12 cellular contexts compared by ENCODE assay signal in the genomic region with DNA sequence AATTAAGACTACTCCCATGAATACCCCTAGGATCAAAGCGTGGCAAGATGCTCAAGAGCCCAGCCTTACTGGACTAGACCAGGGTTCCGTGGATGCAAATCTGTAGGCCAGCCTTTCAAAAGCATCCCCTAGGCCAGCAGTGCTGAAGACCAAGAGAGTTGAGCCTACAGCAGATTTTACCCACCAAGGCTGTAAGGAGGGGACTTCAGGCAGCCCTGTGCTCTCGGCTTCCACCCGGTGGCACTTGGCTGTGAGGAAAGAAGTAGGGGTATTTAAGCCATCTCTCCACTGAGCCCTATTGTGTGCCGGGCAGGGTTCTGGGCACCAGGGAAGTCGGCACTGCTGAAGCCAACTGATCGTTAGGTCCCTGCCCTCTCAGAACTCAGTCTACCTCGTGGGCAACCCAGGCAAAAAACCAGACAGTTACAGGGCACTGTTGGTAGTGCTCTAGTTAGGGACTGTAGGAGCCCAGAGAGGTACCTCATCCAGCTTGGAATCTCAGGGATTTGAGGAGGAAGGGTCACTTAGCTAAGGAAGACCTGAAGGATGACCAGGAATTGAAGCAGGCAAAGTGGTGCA. TPM values are rescaled to one million over a fixed set of nuclear protein-coding genes. Genes with fewer than 3 reads are reported as not detected.
A peak's percentile ranks its signal among the peaks of the same experiment; 100 is the strongest.
DNase-seq lines count a peak whose midpoint lies in the region; TF ChIP-seq lines count a peak whose summit lies in the region.
"Had no signal": no experiment of that assay in that cellular context is flagged by ENCODE, and none has a peak within 500 bp of the region (broad histone marks: within the 10 kb centered on the region; RNA-seq: fewer than 3 reads in every experiment).

No MANE protein-coding gene starts in this region.

- H2AFZ ChIP-seq in neural progenitor cell (replicated peaks): no peak overlapping the region

- H3K4me3 Mint-ChIP-seq in activated CD4-positive, alpha-beta T cell treated with anti-CD3 and anti-CD28 coated beads, Interleukin-2, amount 10 ng/mL, durations not matched to agents 7 days and 5 days: no peak overlapping the region
- no peak overlapping the region for H3K4me3 Mint-ChIP-seq in activated CD4-positive, alpha-beta T cell treated with anti-CD3 and anti-CD28 coated beads, Interleukin-2, amount 10 ng/mL, durations not matched to agents 24 days and 14 days
- H3K4me3 Mint-ChIP-seq in neural progenitor cell: no peak overlapping the region

- H3K27ac ChIP-seq in KOPT-K1 (ENCODE audit: low read depth, low read length, poor library complexity, severe bottlenecking) (peak overlapping the region; percentile 92), neural progenitor cell (no peak overlapping the region)
- peak overlapping the region; percentile 98 for H3K27ac ChIP-seq in effector memory CD4-positive, alpha-beta T cell (ENCODE audit: insufficient read depth, low read length, poor library complexity, severe bottlenecking)
- H3K27ac ChIP-seq: brain microvascular endothelial cell, gastroesophageal sphincter had no signal

- H3K4me2 ChIP-seq in neural progenitor cell: no peak overlapping the region
- H3K4me2 ChIP-seq: A549 had no signal

- H3K36me3 ChIP-seq in KOPT-K1 (ENCODE audit: insufficient read depth, low read length): peaks cover 99% of the 10 kb centered on the region
- peaks cover 91% of the 10 kb centered on the region for H3K36me3 ChIP-seq in effector memory CD4-positive, alpha-beta T cell (ENCODE audit: control insufficient read depth, insufficient read depth, low read length)
- no peaks in the 10 kb centered on the region for H3K36me3 ChIP-seq in neural progenitor cell

- H3K79me2 ChIP-seq in neural progenitor cell (ENCODE audit: low read depth): peaks cover 3% of the 10 kb centered on the region

- H3F3A ChIP-seq in neural progenitor cell (ENCODE audit: low read depth): no peaks in the 10 kb centered on the region

- H3K9ac ChIP-seq in neural progenitor cell: no peak overlapping the region

- H3K4me3 ChIP-seq in effector memory CD4-positive, alpha-beta T cell (ENCODE audit: insufficient read depth, low read depth, low read length, poor library complexity, severe bottlenecking): no peak overlapping the region
- H3K4me3 ChIP-seq in neural progenitor cell: no peak overlapping the region
- H3K4me3 ChIP-seq: A549, gastroesophageal sphincter, HAP-1 had no signal

- CTCF ChIA-PET in activated CD4-positive, alpha-beta T cell treated with anti-CD3 and anti-CD28 coated beads, Interleukin-2, amount 10 ng/mL, durations not matched to agents 7 days and 5 days (lab: Charles Lee): interaction anchor here (0.9 to 13.1 kb wide), 21 partner anchors 8 to 133 kb away, joined by 3 to 258 read pairs (median 5); no protein-coding TSS in a partner anchor

- peaks cover 90% of the 10 kb centered on the region for H4K20me1 ChIP-seq in neural progenitor cell (ENCODE audit: low read depth)

- DNase-seq in activated CD4-positive, alpha-beta T cell treated with anti-CD3 and anti-CD28 coated beads, Interleukin-2, amount 10 ng/mL, durations not matched to agents 7 days and 5 days: no peak
- DNase-seq in activated CD4-positive, alpha-beta T cell treated with anti-CD3 and anti-CD28 coated beads, Interleukin-2, amount 10 ng/mL, durations not matched to agents 24 days and 14 days: no peak
- DNase-seq in effector memory CD4-positive, alpha-beta T cell: no peak
- DNase-seq in posterior vena cava (ENCODE audit: low spot score) (peak; percentile 34), neural progenitor cell (ENCODE audit: low spot score) (no peak), NCI-H2171 (lab: John Stamatoyannopoulos, UW) (no peak), dedifferentiated amniotic fluid mesenchymal stem cell (ENCODE audit: extremely low spot score) (no peak)

- no peaks in the 10 kb centered on the region for H3K9me3 Mint-ChIP-seq in activated CD4-positive, alpha-beta T cell treated with anti-CD3 and anti-CD28 coated beads, Interleukin-2, amount 10 ng/mL, durations not matched to agents 7 days and 5 days
- no peaks in the 10 kb centered on the region for H3K9me3 Mint-ChIP-seq in activated CD4-positive, alpha-beta T cell treated with anti-CD3 and anti-CD28 coated beads, Interleukin-2, amount 10 ng/mL, durations not matched to agents 24 days and 14 days
- no peaks in the 10 kb centered on the region for H3K9me3 Mint-ChIP-seq in neural progenitor cell

- H3K9me3 ChIP-seq in KOPT-K1 (ENCODE audit: insufficient read depth, low read length, poor library complexity, severe bottlenecking) (no peaks in the 10 kb centered on the region), neural progenitor cell (ENCODE audit: low read depth) (no peaks in the 10 kb centered on the region)
- H3K9me3 ChIP-seq in effector memory CD4-positive, alpha-beta T cell (ENCODE audit: control insufficient read depth, low read length): no peaks in the 10 kb centered on the region
- H3K9me3 ChIP-seq: A549, gastroesophageal sphincter, HAP-1 had no signal

- H3K27ac Mint-ChIP-seq in activated CD4-positive, alpha-beta T cell treated with anti-CD3 and anti-CD28 coated beads, Interleukin-2, amount 10 ng/mL, durations not matched to agents 7 days and 5 days: peak overlapping the region; percentile 44
- no peak overlapping the region for H3K27ac Mint-ChIP-seq in activated CD4-positive, alpha-beta T cell treated with anti-CD3 and anti-CD28 coated beads, Interleukin-2, amount 10 ng/mL, durations not matched to agents 24 days and 14 days
- H3K27ac Mint-ChIP-seq in neural progenitor cell: no peak overlapping the region

- POLR2A ChIA-PET in activated CD4-positive, alpha-beta T cell treated with anti-CD3 and anti-CD28 coated beads, Interleukin-2, amount 10 ng/mL, durations not matched to agents 7 days and 5 days (lab: Charles Lee): no interaction called here

- H3K36me3 Mint-ChIP-seq in activated CD4-positive, alpha-beta T cell treated with anti-CD3 and anti-CD28 coated beads, Interleukin-2, amount 10 ng/mL, durations not matched to agents 7 days and 5 days (ENCODE audit: low read depth): peaks cover 79% of the 10 kb centered on the region
- peaks cover 60% of the 10 kb centered on the region for H3K36me3 Mint-ChIP-seq in activated CD4-positive, alpha-beta T cell treated with anti-CD3 and anti-CD28 coated beads, Interleukin-2, amount 10 ng/mL, durations not matched to agents 24 days and 14 days (ENCODE audit: low read depth)
- peaks cover 15% of the 10 kb centered on the region for H3K36me3 Mint-ChIP-seq in neural progenitor cell

- intact Hi-C loops in activated CD4-positive, alpha-beta T cell treated with anti-CD3 and anti-CD28 coated beads, Interleukin-2, amount 10 ng/mL, durations not matched to agents 24 days and 14 days (cut with micrococcal nuclease): loop anchor here (1.0 kb wide), 2 partner anchors 101 to 114 kb away; no protein-coding TSS in a partner anchor
- intact Hi-C loops in posterior vena cava (cut with DNase I): loop anchor here (2.0 to 5.0 kb wide), 2 partner anchors 98 to 99 kb away; no protein-coding TSS in a partner anchor

- H3K4me1 ChIP-seq in effector memory CD4-positive, alpha-beta T cell (ENCODE audit: control insufficient read depth, insufficient read depth, low read length, poor library complexity, severe bottlenecking): peaks cover 54% of the 10 kb centered on the region
- H3K4me1 ChIP-seq in neural progenitor cell: no peaks in the 10 kb centered on the region
- H3K4me1 ChIP-seq: HAP-1 had no signal

- H3K27me3 Mint-ChIP-seq in activated CD4-positive, alpha-beta T cell treated with anti-CD3 and anti-CD28 coated beads, Interleukin-2, amount 10 ng/mL, durations not matched to agents 7 days and 5 days: no peaks in the 10 kb centered on the region
- peaks cover 8% of the 10 kb centered on the region for H3K27me3 Mint-ChIP-seq in activated CD4-positive, alpha-beta T cell treated with anti-CD3 and anti-CD28 coated beads, Interleukin-2, amount 10 ng/mL, durations not matched to agents 24 days and 14 days
- H3K27me3 Mint-ChIP-seq in neural progenitor cell (ENCODE audit: insufficient read depth, low read depth): peaks cover 9% of the 10 kb centered on the region

- H3K4me1 Mint-ChIP-seq in activated CD4-positive, alpha-beta T cell treated with anti-CD3 and anti-CD28 coated beads, Interleukin-2, amount 10 ng/mL, durations not matched to agents 7 days and 5 days: peaks cover 73% of the 10 kb centered on the region
- H3K4me1 Mint-ChIP-seq in activated CD4-positive, alpha-beta T cell treated with anti-CD3 and anti-CD28 coated beads, Interleukin-2, amount 10 ng/mL, durations not matched to agents 24 days and 14 days: peaks cover 56% of the 10 kb centered on the region
- H3K4me1 Mint-ChIP-seq in neural progenitor cell: peaks cover 6% of the 10 kb centered on the region

- H3K27me3 ChIP-seq in effector memory CD4-positive, alpha-beta T cell (replicated peaks; ENCODE audit: control insufficient read depth, insufficient read depth, low read length, poor library complexity, severe bottlenecking): no peaks in the 10 kb centered on the region
- no peaks in the 10 kb centered on the region for H3K27me3 ChIP-seq in neural progenitor cell
- H3K27me3 ChIP-seq: brain microvascular endothelial cell, gastroesophageal sphincter had no signal

- TF ChIP-seq CTCF in neural progenitor cell (IDR thresholded peaks at IDR 0.05): no peak

RNA-seq across cellular contexts. Expression of gene TCF7, which starts 25.5 kb away (rescaled TPM):
- 100 to 1,000 TPM; 271 to 283 TPM for total RNA-seq in activated CD4-positive, alpha-beta T cell treated with anti-CD3 and anti-CD28 coated beads, Interleukin-2, amount 10 ng/mL, durations not matched to agents 7 days and 5 days
- 112 and 113 TPM in 2 replicates for total RNA-seq in activated CD4-positive, alpha-beta T cell treated with anti-CD3 and anti-CD28 coated beads, Interleukin-2, amount 10 ng/mL, durations not matched to agents 24 days and 14 days
- total RNA-seq in posterior vena cava (1 to 10 TPM; 1.0 to 1.6 TPM), neural progenitor cell (ENCODE audit: low replicate concordance) (0.73 and 1.8 TPM in 2 replicates)

RNA-seq across cellular contexts. Expression of gene SKP1, which starts 36.8 kb away (rescaled TPM):
- total RNA-seq in activated CD4-positive, alpha-beta T cell treated with anti-CD3 and anti-CD28 coated beads, Interleukin-2, amount 10 ng/mL, durations not matched to agents 7 days and 5 days: 100 to 1,000 TPM; 194 to 197 TPM
- 266 and 289 TPM in 2 replicates for total RNA-seq in activated CD4-positive, alpha-beta T cell treated with anti-CD3 and anti-CD28 coated beads, Interleukin-2, amount 10 ng/mL, durations not matched to agents 24 days and 14 days
- total RNA-seq in posterior vena cava: 100 to 1,000 TPM; 321 to 334 TPM
- total RNA-seq in neural progenitor cell (ENCODE audit: low replicate concordance): 507 and 758 TPM in 2 replicates

Comparison
In these comparisons a context has a peak if more than half of its experiments do, and no peak if none do; other contexts are left out.
1. RNA of gene TCF7, which starts 25.5 kb away (total RNA-seq): 271 to 283 TPM in activated CD4-positive, alpha-beta T cell treated with anti-CD3 and anti-CD28 coated beads, Interleukin-2, amount 10 ng/mL, durations not matched to agents 7 days and 5 days and 112 to 113 TPM in activated CD4-positive, alpha-beta T cell treated with anti-CD3 and anti-CD28 coated beads, Interleukin-2, amount 10 ng/mL, durations not matched to agents 24 days and 14 days; 1.0 to 1.6 TPM in posterior vena cava and 0.73 to 1.8 TPM in neural progenitor cell; every median in the first group is over 10 times any median in the second.